ENCODE assay signal across 13 cellular contexts in the genomic region with DNA sequence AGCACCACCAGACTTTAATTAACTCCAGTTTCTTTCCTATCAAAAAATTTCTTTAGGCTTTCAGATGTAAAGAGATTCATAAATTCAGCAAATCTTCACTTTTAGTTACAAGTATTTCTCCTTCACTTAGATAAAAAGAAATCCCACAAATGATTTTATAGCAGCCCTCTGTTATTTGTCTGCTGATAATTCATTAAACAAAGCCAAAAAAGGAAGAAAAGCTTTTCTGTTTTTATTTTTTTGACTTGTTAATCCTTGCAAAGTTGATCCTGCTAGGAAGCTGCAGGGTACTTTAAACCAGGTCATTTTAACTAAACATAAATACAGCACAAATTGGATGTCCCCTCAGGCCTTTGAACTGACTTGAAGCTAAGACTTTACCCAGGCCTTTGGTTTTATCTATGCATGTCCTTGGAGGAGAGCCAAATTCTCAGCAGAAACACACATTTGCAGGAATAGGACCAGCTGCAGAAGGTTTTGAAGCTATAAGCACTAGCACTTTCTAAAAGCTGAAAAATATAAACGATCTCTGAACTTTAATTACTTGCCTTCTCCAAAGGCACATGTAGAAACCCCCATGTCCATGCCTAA. TPM values are rescaled to one million over a fixed set of nuclear protein-coding genes. Genes with fewer than 3 reads are reported as not detected.
DNase-seq lines count a peak whose midpoint lies in the region.
"Had no signal": no experiment of that assay in that cellular context is flagged by ENCODE, and none has a peak within 500 bp of the region (broad histone marks: within the 10 kb centered on the region; RNA-seq: fewer than 3 reads in every experiment).

No MANE protein-coding gene starts in this region.

- H3K27me3 ChIP-seq in ectodermal cell (ENCODE audit: control insufficient read depth, insufficient read depth, low read length, poor library complexity, severe bottlenecking): no peaks in the 10 kb centered on the region
- no peaks in the 10 kb centered on the region for H3K27me3 ChIP-seq in Karpas-422 (ENCODE audit: low read length)
- H3K27me3 ChIP-seq: spleen had no signal

- no peaks in the 10 kb centered on the region for H3K79me2 ChIP-seq in Karpas-422 (ENCODE audit: low read length)

- H3K4me3 ChIP-seq in ectodermal cell (ENCODE audit: insufficient read depth, low read depth, low read length) (no peak overlapping the region), skeletal muscle cell (ENCODE audit: low read depth, low read length) (no peak overlapping the region), Karpas-422 (ENCODE audit: low read length) (no peak overlapping the region)
- H3K4me3 ChIP-seq: spleen had no signal

- H3K4me1 ChIP-seq in ectodermal cell (ENCODE audit: control insufficient read depth, insufficient read depth, low read length) (no peaks in the 10 kb centered on the region), Karpas-422 (ENCODE audit: low read length) (no peaks in the 10 kb centered on the region)
- H3K4me1 ChIP-seq: spleen had no signal

- no peaks in the 10 kb centered on the region for H4K20me1 ChIP-seq in Karpas-422 (ENCODE audit: insufficient read depth, low read depth, low read length)

- H3K27ac ChIP-seq in ectodermal cell (ENCODE audit: insufficient read depth, low read depth, low read length, poor library complexity, severe bottlenecking) (peak overlapping the region; percentile 4), Karpas-422 (ENCODE audit: low read length) (no peak overlapping the region)
- H3K27ac ChIP-seq: spleen had no signal

- H3K9me3 ChIP-seq in ectodermal cell (ENCODE audit: control insufficient read depth, low read length) (no peaks in the 10 kb centered on the region), Karpas-422 (ENCODE audit: low read length) (no peaks in the 10 kb centered on the region; the same call in 1 of the 2 replicates)

- DNase-seq in NCI-H1694 treated with DMSO at 0.1 percent for 48 hours (lab: John Stamatoyannopoulos, UW): peak; percentile 36
- no peak for DNase-seq in NCI-H1694 (lab: John Stamatoyannopoulos, UW)
- peak; percentile 42 for DNase-seq in NCI-H2171 treated with DMSO at 0.1 percent for 48 hours (lab: John Stamatoyannopoulos, UW)
- DNase-seq in skeletal muscle cell (ENCODE audit: low read depth): peak; percentile 50
- no peak for DNase-seq in NCI-H774 (lab: John Stamatoyannopoulos, UW)
- no peak for DNase-seq in Karpas-422
- no peak for DNase-seq in cardiac septum (ENCODE audit: low spot score)
- DNase-seq: activated CD4-positive, alpha-beta memory T cell treated with anti-CD3 and anti-CD28 coated beads for 36 hours; naive B cell; spleen; stimulated activated CD8-positive, alpha-beta memory T cell treated with anti-CD3 and anti-CD28 coated beads, Interleukin-4, amount 100 ng/mL, for 48 hours; T-helper 1 cell had no signal

- 82 to 90% methylated on average over 1 of the region's 1 CpG for WGBS in ectodermal cell, 2 experiments

- H2AFZ ChIP-seq in Karpas-422 (ENCODE audit: low read length): no peak overlapping the region

- intact Hi-C loops in cardiac septum (cut with DNase I): no loop called here

- H3K4me2 ChIP-seq in Karpas-422 (ENCODE audit: low read depth, low read length, poor library complexity, severe bottlenecking): no peak overlapping the region

- H3K9me2 ChIP-seq in Karpas-422 (replicated peaks; ENCODE audit: insufficient read depth, low read length): no peaks in the 10 kb centered on the region

- H3K36me3 ChIP-seq in ectodermal cell (ENCODE audit: control insufficient read depth, insufficient read depth, low read length) (no peaks in the 10 kb centered on the region), Karpas-422 (ENCODE audit: insufficient read depth, low read length) (no peaks in the 10 kb centered on the region)
- H3K36me3 ChIP-seq: spleen had no signal

- H3K9ac ChIP-seq in Karpas-422 (ENCODE audit: low read length): no peak overlapping the region

RNA-seq across cellular contexts. Expression of gene PCDH18, which starts 57.5 kb away (rescaled TPM):
- polyA plus RNA-seq in ectodermal cell (2013, experiment 1 of 4): 180 TPM
- 189 TPM for polyA plus RNA-seq in ectodermal cell (2013, experiment 2 of 4)
- polyA plus RNA-seq in ectodermal cell (2013, experiment 3 of 4): 144 TPM
- 156 TPM for polyA plus RNA-seq in ectodermal cell (2013, experiment 4 of 4)
- total RNA-seq in Karpas-422 (2014; rRNA removed; shearing (Covaris generic); ENCODE audit: low replicate concordance): not detected in 2 replicates
- 4.9 TPM for total RNA-seq in cardiac septum

Comparison
In these comparisons a context has a peak if more than half of its experiments do, and no peak if none do; other contexts are left out.
1. DNase-seq: peak in NCI-H1694 treated with DMSO at 0.1 percent for 48 hours (single experiment), NCI-H2171 treated with DMSO at 0.1 percent for 48 hours (single experiment) and skeletal muscle cell (single experiment); none in NCI-H1694 (single experiment), NCI-H774 (single experiment), Karpas-422 (single experiment) and cardiac septum (single experiment).